31 cellular contexts compared by ENCODE assay signal in genomic region chr10:68142761-68143160, GRCh38. TPM values are rescaled to one million over a fixed set of nuclear protein-coding genes. Genes with fewer than 3 reads are reported as not detected.
"Had no signal": no experiment of that assay in that cellular context is flagged by ENCODE, and none has a peak within 500 bp of the region (broad histone marks: within the 10 kb centered on the region; RNA-seq: fewer than 3 reads in every experiment).

No MANE protein-coding gene starts in this region.

- ATAC-seq: activated CD8-positive, alpha-beta memory T cell treated with anti-CD3 and anti-CD28 coated beads, Interleukin-2, amount 10 ng/mL, durations not matched to agents 7 days and 5 days; activated T-cell treated with anti-CD3 and anti-CD28 coated beads, Interleukin-2, amount 50 U/mL, for 72 hours; activated T-helper 17 cell treated with anti-CD3 and anti-CD28 coated beads, Interleukin-2, amount 50 U/mL, for 72 hours; Right ventricle myocardium inferior; SK-N-SH treated with all-trans-retinoic acid at 6 μM for 48 hours; T-cell; T-helper 17 cell had no signal

- H3K9me3 ChIP-seq: Peyer's patch had no signal

- DNase-seq: activated CD4-positive, alpha-beta memory T cell treated with anti-CD3 and anti-CD28 coated beads, Interleukin-2, amount 10 ng/mL, durations not matched to agents 7 days and 5 days; activated CD4-positive, alpha-beta T cell treated with anti-CD3 and anti-CD28 coated beads for 1 hour; activated CD4-positive, alpha-beta T cell treated with anti-CD3 and anti-CD28 coated beads for 48 hours; activated CD4-positive, CD25-positive, alpha-beta regulatory T cell; activated CD8-positive, alpha-beta memory T cell treated with anti-CD3 and anti-CD28 coated beads for 24 hours; activated CD8-positive, alpha-beta memory T cell treated with anti-CD3 and anti-CD28 coated beads, Interleukin-2, amount 10 ng/mL, durations not matched to agents 7 days and 5 days; activated effector memory CD4-positive, alpha-beta T cell treated with anti-CD3 and anti-CD28 coated beads, Interleukin-2, amount 50 U/mL, for 16 hours; activated naive CD4-positive, alpha-beta T cell; activated naive CD4-positive, alpha-beta T cell treated with anti-CD3 and anti-CD28 coated beads, Interleukin-2, amount 50 U/mL, for 16 hours; activated naive CD8-positive, alpha-beta T cell treated with anti-CD3 and anti-CD28 coated beads for 36 hours; activated T-cell treated with anti-CD3 and anti-CD28 coated beads, Interleukin-2, amount 50 U/mL, for 1 hour; activated T-cell treated with anti-CD3 and anti-CD28 coated beads, Interleukin-2, amount 50 U/mL, for 72 hours; amniotic stem cell; aorta; NCI-H1092 treated with DMSO at 0.1 percent for 48 hours; NCI-H1417; NCI-H146; NCI-H187 treated with DMSO at 0.1 percent for 48 hours; NCI-H2081; NCI-H226; NCI-H524 treated with DMSO at 0.1 percent for 48 hours; Peyer's patch; SIG-M5; T-cell; T-helper 17 cell; WERI-Rb-1 had no signal

- H3K4me3 ChIP-seq: cardiac muscle cell, Peyer's patch had no signal

- H3K4me1 ChIP-seq: Peyer's patch had no signal

- H3K27me3 ChIP-seq: cardiac muscle cell, Peyer's patch had no signal

- H3K36me3 ChIP-seq: cardiac muscle cell, Peyer's patch, WERI-Rb-1 had no signal

- H3K27ac ChIP-seq: cardiac muscle cell, Peyer's patch, RWPE1, WERI-Rb-1 had no signal

RNA-seq across cellular contexts. Expression of gene MYPN, which starts 33.5 kb away (rescaled TPM):
- total RNA-seq: activated CD4-positive, alpha-beta memory T cell treated with anti-CD3 and anti-CD28 coated beads, Interleukin-2, amount 10 ng/mL, durations not matched to agents 7 days and 5 days; activated CD8-positive, alpha-beta memory T cell treated with anti-CD3 and anti-CD28 coated beads, Interleukin-2, amount 10 ng/mL, durations not matched to agents 7 days and 5 days; activated naive CD8-positive, alpha-beta T cell treated with anti-CD3 and anti-CD28 coated beads for 36 hours; activated T-cell treated with anti-CD3 and anti-CD28 coated beads, Interleukin-2, amount 50 U/mL, for 72 hours; T-cell; T-helper 17 cell had no signal
